In the genomic region with DNA sequence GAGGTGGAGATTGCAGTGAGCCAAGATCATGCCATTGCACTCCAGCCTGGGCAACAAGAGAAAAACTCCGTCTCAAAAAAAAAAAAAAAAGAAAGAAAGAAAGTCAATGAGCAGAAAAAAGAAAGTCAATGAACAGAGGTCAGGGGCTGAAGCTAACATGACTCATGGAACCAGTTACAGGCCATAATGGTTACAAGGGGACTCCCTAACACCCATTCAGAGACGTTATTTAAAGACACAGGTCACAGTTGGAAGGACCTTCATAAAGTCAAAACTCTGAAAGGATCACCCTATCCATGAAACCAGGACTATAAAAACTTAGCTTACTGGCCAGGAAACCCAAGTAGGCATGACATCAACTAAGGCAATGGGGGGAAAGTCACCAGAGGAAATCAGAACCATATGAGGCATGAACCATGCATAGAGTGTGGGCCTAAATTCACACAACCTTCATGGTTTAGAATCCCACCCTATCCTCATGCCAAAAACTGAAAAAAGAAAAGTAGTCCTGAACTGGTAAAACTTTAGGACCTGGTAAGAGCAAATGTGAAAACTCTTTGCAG, we compare ENCODE assay signal across 20 cellular contexts. TPM values are rescaled to one million over a fixed set of nuclear protein-coding genes. Genes with fewer than 3 reads are reported as not detected.
A peak's percentile ranks its signal among the peaks of the same experiment; 100 is the strongest.
DNase-seq lines count a peak whose midpoint lies in the region; ATAC-seq lines count a peak whose summit lies in the region.
"Had no signal": no experiment of that assay in that cellular context is flagged by ENCODE, and none has a peak within 500 bp of the region (broad histone marks: within the 10 kb centered on the region; RNA-seq: fewer than 3 reads in every experiment).

No MANE protein-coding gene starts in this region.

- DNase-seq in AG20443 (ENCODE audit: low spot score) (peak; percentile 18), M059J (ENCODE audit: low read depth) (peak; percentile 4), glomerular visceral epithelial cell (ENCODE audit: extremely low spot score) (peak; percentile 4), NCI-H446 treated with DMSO at 0.1 percent for 48 hours (lab: John Stamatoyannopoulos, UW) (no peak), NOMO-1 treated with DMSO at 0.1 percent for 48 hours (lab: John Stamatoyannopoulos, UW; ENCODE audit: unreplicated experiment) (no peak)
- DNase-seq: activated CD4-positive, alpha-beta T cell treated with anti-CD3 and anti-CD28 coated beads, Interleukin-2, amount 50 U/mL, for 1 hour; activated CD8-positive, alpha-beta memory T cell treated with anti-CD3 and anti-CD28 coated beads, Interleukin-2, amount 10 ng/mL, durations not matched to agents 7 days and 5 days; Caco-2; dermis blood vessel endothelial cell; heart left ventricle; left cardiac atrium; NCI-H1105 treated with DMSO at 0.1 percent for 48 hours; Right ventricle myocardium superior; substantia nigra; SW 1271; uterus had no signal

- ATAC-seq in GM18907 (IDR thresholded peaks at IDR 0.05; ENCODE audit: unreplicated experiment) (peak; percentile 49), GM18517 (IDR thresholded peaks at IDR 0.05; ENCODE audit: unreplicated experiment) (no peak), GM21526 (IDR thresholded peaks at IDR 0.05; ENCODE audit: low FRiP score, unreplicated experiment) (no peak)
- ATAC-seq: activated CD8-positive, alpha-beta memory T cell treated with anti-CD3 and anti-CD28 coated beads, Interleukin-2, amount 10 ng/mL, durations not matched to agents 7 days and 5 days; heart left ventricle; left cardiac atrium; WTC11 had no signal

RNA-seq across cellular contexts. Expression of gene FBXL4, which starts 18.2 kb away (rescaled TPM):
- 8.8 and 9.6 TPM in 2 replicates for total RNA-seq in M059J (2014; rRNA removed; shearing (Covaris generic))

Comparison
In these comparisons a context has a peak if more than half of its experiments do, and no peak if none do; other contexts are left out.
1. DNase-seq: peak in AG20443 (single experiment), M059J (single experiment) and glomerular visceral epithelial cell (single experiment); none in NCI-H446 treated with DMSO at 0.1 percent for 48 hours (single experiment) and NOMO-1 treated with DMSO at 0.1 percent for 48 hours (single experiment).